34 cellular contexts compared by ENCODE assay signal in the genomic region with DNA sequence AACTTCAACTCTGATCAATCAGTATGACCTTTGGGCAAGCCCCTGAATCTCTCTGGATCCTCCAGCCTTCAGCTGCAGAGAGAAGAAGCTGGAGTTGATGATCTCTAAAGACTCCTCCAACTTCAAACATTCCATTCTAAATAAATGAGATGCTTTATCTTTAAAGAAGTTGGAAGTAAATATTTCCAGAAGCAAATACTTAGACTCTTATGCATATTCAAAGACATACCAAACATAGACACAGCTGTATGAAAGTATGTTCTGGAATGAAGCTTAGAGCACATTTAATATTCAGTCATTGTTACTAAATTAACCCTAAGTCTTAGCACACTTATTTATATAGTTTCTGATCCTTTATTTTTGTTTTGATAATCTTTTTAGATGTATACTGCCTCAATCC.
"Had no signal": no experiment of that assay in that cellular context is flagged by ENCODE, and none has a peak within 500 bp of the region (broad histone marks: within the 10 kb centered on the region; RNA-seq: fewer than 3 reads in every experiment).

No MANE protein-coding gene starts in this region.

- H3K4me1 ChIP-seq: adrenal gland, ascending aorta, body of pancreas, breast epithelium had no signal

- H3K27ac ChIP-seq: adrenal gland, ascending aorta, body of pancreas, brain microvascular endothelial cell, breast epithelium, cardiac muscle cell had no signal

- ATAC-seq: activated naive CD4-positive, alpha-beta T cell treated with anti-CD3 and anti-CD28 coated beads, Interleukin-2, amount 50 U/mL, for 72 hours; activated naive CD8-positive, alpha-beta T cell treated with anti-CD3 and anti-CD28 coated beads, Interleukin-2, amount 50 U/mL, for 24 hours; activated T-cell treated with anti-CD3 and anti-CD28 coated beads, Interleukin-2, amount 50 U/mL, for 4 hours; activated T-cell treated with anti-CD3 and anti-CD28 coated beads, Interleukin-2, amount 50 U/mL, for 72 hours; activated T-helper 17 cell treated with anti-CD3 and anti-CD28 coated beads, Interleukin-2, amount 50 U/mL, for 72 hours; body of pancreas had no signal

- H3K27me3 ChIP-seq: adrenal gland, ascending aorta, body of pancreas, brain microvascular endothelial cell, breast epithelium, cardiac muscle cell had no signal

- H3K4me3 ChIP-seq: adrenal gland, ascending aorta, body of pancreas, breast epithelium, cardiac muscle cell had no signal

- H3K36me3 ChIP-seq: adrenal gland, ascending aorta, brain microvascular endothelial cell, breast epithelium, cardiac muscle cell had no signal

- H3K9me3 ChIP-seq: adrenal gland, ascending aorta, body of pancreas, breast epithelium had no signal

- DNase-seq: activated effector memory CD4-positive, alpha-beta T cell treated with anti-CD3 and anti-CD28 coated beads, Interleukin-2, amount 50 U/mL, for 16 hours; activated effector memory CD4-positive, alpha-beta T cell treated with Interleukin-2 at 50 U/mL for 16 hours; activated gamma-delta T cell; activated gamma-delta T cell treated with Interleukin-2 at 50 U/mL for 16 hours; activated naive CD4-positive, alpha-beta T cell; activated naive CD4-positive, alpha-beta T cell treated with anti-CD3 and anti-CD28 coated beads for 36 hours; activated naive CD4-positive, alpha-beta T cell treated with anti-CD3 and anti-CD28 coated beads, Interleukin-2, amount 10 ng/mL, durations not matched to agents 7 days and 5 days; activated naive CD4-positive, alpha-beta T cell treated with anti-CD3 and anti-CD28 coated beads, Interleukin-2, amount 50 U/mL, for 16 hours; activated naive CD4-positive, alpha-beta T cell treated with Interleukin-2 at 50 U/mL for 16 hours; activated naive CD8-positive, alpha-beta T cell treated with anti-CD3 and anti-CD28 coated beads for 36 hours; activated naive CD8-positive, alpha-beta T cell treated with anti-CD3 and anti-CD28 coated beads, Interleukin-2, amount 10 ng/mL, durations not matched to agents 7 days and 5 days; activated naive CD8-positive, alpha-beta T cell treated with anti-CD3 and anti-CD28 coated beads, Interleukin-2, amount 50 U/mL, for 24 hours; activated T-cell treated with anti-CD3 and anti-CD28 coated beads, Interleukin-2, amount 50 U/mL, for 1 hour; activated T-cell treated with anti-CD3 and anti-CD28 coated beads, Interleukin-2, amount 50 U/mL, for 24 hours; activated T-cell treated with anti-CD3 and anti-CD28 coated beads, Interleukin-2, amount 50 U/mL, for 4 hours; activated T-cell treated with anti-CD3 and anti-CD28 coated beads, Interleukin-2, amount 50 U/mL, for 48 hours; activated T-cell treated with anti-CD3 and anti-CD28 coated beads, Interleukin-2, amount 50 U/mL, for 72 hours; adrenal gland; amniotic stem cell; amygdala; anterior cingulate cortex; aorta; body of pancreas; brain microvascular endothelial cell; caudate nucleus; central memory CD4-positive, alpha-beta T cell; cerebellar nuclear complex had no signal

- FAIRE-seq: astrocyte, bronchial epithelial cell had no signal
